In the genomic region with DNA sequence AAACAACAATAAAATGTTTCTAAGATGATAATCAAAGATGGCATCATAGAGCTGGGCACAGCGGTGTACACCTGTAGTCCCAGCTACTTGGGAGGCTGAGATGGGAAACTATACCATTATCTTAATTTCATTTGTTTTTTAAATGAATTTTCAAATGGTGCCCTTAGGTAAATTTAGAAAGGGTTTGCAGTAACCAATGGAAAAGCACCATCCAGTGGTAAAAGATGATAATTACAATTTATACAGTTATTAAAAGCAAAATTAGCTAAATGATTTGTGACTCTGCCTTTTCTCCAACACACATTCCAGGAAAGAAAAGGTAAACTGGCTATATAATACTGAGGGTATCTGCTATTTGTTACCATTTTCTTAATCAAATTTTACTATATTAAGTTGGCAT, we compare ENCODE assay signal across 9 cellular contexts. TPM values are rescaled to one million over a fixed set of nuclear protein-coding genes. Genes with fewer than 3 reads are reported as not detected.
DNase-seq lines count a peak whose midpoint lies in the region; ATAC-seq, FAIRE-seq and TF ChIP-seq lines count a peak whose summit lies in the region.
"Had no signal": no experiment of that assay in that cellular context is flagged by ENCODE, and none has a peak within 500 bp of the region (broad histone marks: within the 10 kb centered on the region; RNA-seq: fewer than 3 reads in every experiment).

No MANE protein-coding gene starts in this region.

- peak overlapping the region; percentile 56 for H3K27ac ChIP-seq in KOPT-K1 (ENCODE audit: low read depth, low read length, poor library complexity, severe bottlenecking)
- H3K27ac ChIP-seq in coronary artery = no peak overlapping the region
- no peak overlapping the region for H3K27ac ChIP-seq in neural progenitor cell

- H3K9me3 Mint-ChIP-seq in neural progenitor cell = no peaks in the 10 kb centered on the region

- H3K36me3 Mint-ChIP-seq in neural progenitor cell = no peaks in the 10 kb centered on the region

- no peak for DNase-seq in D721Med (ENCODE audit: insufficient read length, low spot score)
- no peak for DNase-seq in coronary artery (ENCODE audit: low spot score)
- no peak for DNase-seq in neural progenitor cell (ENCODE audit: low spot score)
- DNase-seq in hepatic stellate cell (ENCODE audit: low spot score) = no peak
- no peak for DNase-seq in activated naive CD4-positive, alpha-beta T cell treated with Interleukin-2 at 50 U/mL for 16 hours
- no peak for DNase-seq in LoVo (ENCODE audit: low spot score)
- DNase-seq: activated CD8-positive, alpha-beta memory T cell treated with anti-CD3 and anti-CD28 coated beads, Interleukin-2, amount 50 U/mL, for 4 hours had no signal

- H3K4me1 Mint-ChIP-seq in neural progenitor cell = no peaks in the 10 kb centered on the region

- no peak overlapping the region for H3K9ac ChIP-seq in neural progenitor cell

- no peaks in the 10 kb centered on the region for H3K9me3 ChIP-seq in KOPT-K1 (ENCODE audit: insufficient read depth, low read length, poor library complexity, severe bottlenecking)
- no peaks in the 10 kb centered on the region for H3K9me3 ChIP-seq in neural progenitor cell (ENCODE audit: low read depth)

- no peak overlapping the region for H3K4me3 ChIP-seq in coronary artery
- H3K4me3 ChIP-seq in neural progenitor cell = no peak overlapping the region

- no peaks in the 10 kb centered on the region for H3K27me3 ChIP-seq in neural progenitor cell

- H3F3A ChIP-seq in neural progenitor cell (ENCODE audit: low read depth) = no peaks in the 10 kb centered on the region

- no peaks in the 10 kb centered on the region for H4K20me1 ChIP-seq in neural progenitor cell (ENCODE audit: low read depth)

- H3K79me2 ChIP-seq in neural progenitor cell (ENCODE audit: low read depth) = peaks cover 37% of the 10 kb centered on the region

- H3K4me1 ChIP-seq in neural progenitor cell = peaks cover 5% of the 10 kb centered on the region

- no peak overlapping the region for H3K4me3 Mint-ChIP-seq in neural progenitor cell

- no peaks in the 10 kb centered on the region for H3K36me3 ChIP-seq in KOPT-K1 (ENCODE audit: insufficient read depth, low read length)
- H3K36me3 ChIP-seq in neural progenitor cell = no peaks in the 10 kb centered on the region

- no peak for ATAC-seq in HG02759 (IDR thresholded peaks at IDR 0.05; ENCODE audit: unreplicated experiment)

- H3K27me3 Mint-ChIP-seq in neural progenitor cell (ENCODE audit: insufficient read depth, low read depth) = no peaks in the 10 kb centered on the region

- FAIRE-seq in D721Med (lab: Jason Lieb, UNC) = no peak

- H3K4me2 ChIP-seq in neural progenitor cell = no peak overlapping the region

- H2AFZ ChIP-seq in neural progenitor cell (replicated peaks) = no peak overlapping the region

- TF ChIP-seq CTCF in D721Med (IDR thresholded peaks at IDR 0.05; ENCODE audit: insufficient read depth, missing control alignments) = peak; percentile 62
- peak; percentile 28 for TF ChIP-seq CTCF in coronary artery (IDR thresholded peaks at IDR 0.05)
- TF ChIP-seq CTCF in neural progenitor cell (IDR thresholded peaks at IDR 0.05) = peak; percentile 50

- H3K27ac Mint-ChIP-seq in neural progenitor cell = no peak overlapping the region

RNA-seq across cellular contexts. Expression of gene ANKRD28, which starts 14.4 kb away (rescaled TPM):
- 29.3 and 36.4 TPM in 2 replicates for total RNA-seq in neural progenitor cell (ENCODE audit: low replicate concordance)
